9 cellular contexts compared by ENCODE assay signal in the genomic region with DNA sequence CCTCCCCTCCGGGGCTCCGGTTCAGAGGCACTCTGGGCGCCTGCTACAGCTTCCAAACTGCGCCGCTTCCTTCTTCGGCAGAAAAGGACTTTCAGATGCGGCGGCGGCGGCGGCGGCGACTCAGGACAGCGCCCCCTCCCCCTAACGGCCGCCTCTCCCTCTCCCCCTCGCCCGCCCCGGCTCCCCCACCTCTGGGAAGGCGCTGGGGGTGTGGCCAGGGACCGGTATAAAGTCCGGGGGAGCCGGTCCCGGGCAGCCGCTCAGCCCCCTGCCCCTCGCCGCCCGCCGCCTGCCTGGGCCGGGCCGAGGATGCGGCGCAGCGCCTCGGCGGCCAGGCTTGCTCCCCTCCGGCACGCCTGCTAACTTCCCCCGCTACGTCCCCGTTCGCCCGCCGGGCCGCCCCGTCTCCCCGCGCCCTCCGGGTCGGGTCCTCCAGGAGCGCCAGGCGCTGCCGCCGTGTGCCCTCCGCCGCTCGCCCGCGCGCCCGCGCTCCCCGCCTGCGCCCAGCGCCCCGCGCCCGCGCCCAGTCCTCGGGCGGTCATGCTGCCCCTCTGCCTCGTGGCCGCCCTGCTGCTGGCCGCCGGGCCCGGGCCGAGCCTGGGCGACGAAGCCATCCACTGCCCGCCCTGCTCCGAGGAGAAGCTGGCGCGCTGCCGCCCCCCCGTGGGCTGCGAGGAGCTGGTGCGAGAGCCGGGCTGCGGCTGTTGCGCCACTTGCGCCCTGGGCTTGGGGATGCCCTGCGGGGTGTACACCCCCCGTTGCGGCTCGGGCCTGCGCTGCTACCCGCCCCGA. TPM values are rescaled to one million over a fixed set of nuclear protein-coding genes. Genes with fewer than 3 reads are reported as not detected.
DNase-seq lines count a peak whose midpoint lies in the region; ATAC-seq, FAIRE-seq and TF ChIP-seq lines count a peak whose summit lies in the region.
"Had no signal": no experiment of that assay in that cellular context is flagged by ENCODE, and none has a peak within 500 bp of the region (broad histone marks: within the 10 kb centered on the region; RNA-seq: fewer than 3 reads in every experiment).

A gene (plus strand): TSS at position 255 of the 792 bp plus-strand sequence. CDS start 286 bp downstream, at position 541.

- H4K20me1 ChIP-seq in neural progenitor cell (ENCODE audit: low read depth), result no peaks in the 10 kb centered on the region

- no peak for FAIRE-seq in frontal cortex (lab: Jason Lieb, UNC)
- FAIRE-seq: colon had no signal

- H3K4me3 ChIP-seq in SK-N-MC (peak within 1 kb of the TSS; percentile 92), neural progenitor cell (peak within 1 kb of the TSS; percentile 55)

- H3K4me1 Mint-ChIP-seq in IgD-negative memory B cell (peaks cover 6 to 15% (median 13%) of the 10 kb centered on the region in 3 donors), neural progenitor cell (peaks cover 25% of the 10 kb centered on the region)

- H3K4me3 Mint-ChIP-seq in IgD-negative memory B cell, result peak within 1 kb of the TSS; percentile 70 to 85 (median 77)
- H3K4me3 Mint-ChIP-seq in neural progenitor cell, result peak within 1 kb of the TSS; percentile 89

- peaks cover 6% of the 10 kb centered on the region for H3K79me2 ChIP-seq in neural progenitor cell (ENCODE audit: low read depth)

- H3K36me3 Mint-ChIP-seq in IgD-negative memory B cell, result no peaks in the 10 kb centered on the region
- H3K36me3 Mint-ChIP-seq in neural progenitor cell, result no peaks in the 10 kb centered on the region

- H3K27ac Mint-ChIP-seq in IgD-negative memory B cell (peak within 1 kb of the TSS in 2 of 3 donors; percentile 53 to 88), neural progenitor cell (peak within 1 kb of the TSS; percentile 87)

- peak within 1 kb of the TSS; percentile 89 for H3K4me2 ChIP-seq in neural progenitor cell

- H3K36me3 ChIP-seq in SK-N-MC (ENCODE audit: insufficient read depth, low read length) (no peaks in the 10 kb centered on the region), neural progenitor cell (no peaks in the 10 kb centered on the region)

- H3K27ac ChIP-seq in SK-N-MC (0 out of 2 replicates have a peak within 1 kb of the TSS, but pooled peaks have one; percentile 19), neural progenitor cell (no peak within 1 kb of the TSS), substantia nigra (ENCODE audit: low read depth, low read length, poor library complexity, severe bottlenecking) (no peak within 1 kb of the TSS)

- H3K9ac ChIP-seq in SK-N-MC (ENCODE audit: insufficient read length) (peak within 1 kb of the TSS; percentile 73), neural progenitor cell (no peak within 1 kb of the TSS)

- H3K27me3 Mint-ChIP-seq in IgD-negative memory B cell, result peaks cover 6% of the 10 kb centered on the region
- peaks cover 8% of the 10 kb centered on the region for H3K27me3 Mint-ChIP-seq in neural progenitor cell (ENCODE audit: insufficient read depth, low read depth)

- H3K27me3 ChIP-seq in neural progenitor cell, result peaks cover 6% of the 10 kb centered on the region

- no peaks in the 10 kb centered on the region for H3K9me3 Mint-ChIP-seq in IgD-negative memory B cell
- no peaks in the 10 kb centered on the region for H3K9me3 Mint-ChIP-seq in neural progenitor cell

- TF ChIP-seq CTCF in neural progenitor cell (IDR thresholded peaks at IDR 0.05), result peak; percentile 43

- H3F3A ChIP-seq in neural progenitor cell (ENCODE audit: low read depth), result peaks cover 14% of the 10 kb centered on the region

- ATAC-seq in GM18858 (IDR thresholded peaks at IDR 0.05; ENCODE audit: unreplicated experiment), result no peak

- DNase-seq in D341Med (ENCODE audit: low spot score) (peak; percentile 94), SK-N-MC (ENCODE audit: low read depth, low spot score) (no peak), frontal cortex (ENCODE audit: low spot score in 2 of 2) (peak; percentile 76 to 78), neural progenitor cell (ENCODE audit: low spot score) (peak; percentile 94), substantia nigra (lab: John Stamatoyannopoulos, UW) (peak in 39 of 49 donors; percentile 7 to 86 (median 39))
- DNase-seq in activated naive CD4-positive, alpha-beta T cell treated with Interleukin-2 at 50 U/mL for 16 hours, result peak; percentile 69

- H3K9me3 ChIP-seq in SK-N-MC (ENCODE audit: low read depth, low read length) (no peaks in the 10 kb centered on the region), neural progenitor cell (ENCODE audit: low read depth) (no peaks in the 10 kb centered on the region)

- peaks cover 13% of the 10 kb centered on the region for H3K4me1 ChIP-seq in neural progenitor cell

- peak within 1 kb of the TSS; percentile 55 for H2AFZ ChIP-seq in neural progenitor cell (replicated peaks)

RNA-seq across cellular contexts. Expression of the gene that starts here (rescaled TPM):
- polyA plus RNA-seq in IgD-negative memory B cell, result 3.0 TPM
- total RNA-seq in frontal cortex (7.3 TPM), neural progenitor cell (ENCODE audit: low replicate concordance) (14.4 and 20.3 TPM in 2 replicates)
